ENCODE assay signal across 11 cellular contexts in genomic region chr9:137194909-137195308, GRCh38. TPM values are rescaled to one million over a fixed set of nuclear protein-coding genes. Genes with fewer than 3 reads are reported as not detected.
DNase-seq lines count a peak whose midpoint lies in the region; ATAC-seq and TF ChIP-seq lines count a peak whose summit lies in the region.
"Had no signal": no experiment of that assay in that cellular context is flagged by ENCODE, and none has a peak within 500 bp of the region (broad histone marks: within the 10 kb centered on the region; RNA-seq: fewer than 3 reads in every experiment).

No MANE protein-coding gene starts in this region.

- CTCF ChIA-PET in WTC11 (lab: Charles Lee) = interaction anchor here (0.9 to 2.1 kb wide), 4 partner anchors 19 to 159 kb away, joined by 3 to 16 read pairs (median 6); no protein-coding TSS in a partner anchor
- CTCF ChIA-PET in CD8-positive, alpha-beta memory T cell (lab: Charles Lee) = interaction anchor here (0.8 to 1.5 kb wide), 4 partner anchors 22 to 99 kb away, joined by 3 to 4 read pairs (median 3); no protein-coding TSS in a partner anchor

- no peak for DNase-seq in LNCaP clone FGC (ENCODE audit: low read depth)
- DNase-seq in WTC11 (ENCODE audit: low spot score) = no peak
- DNase-seq in right lobe of liver = no peak
- DNase-seq in CD8-positive, alpha-beta memory T cell = no peak
- DNase-seq in activated CD8-positive, alpha-beta memory T cell treated with anti-CD3 and anti-CD28 coated beads, Interleukin-2, amount 50 U/mL, for 4 hours = no peak
- DNase-seq: naive thymus-derived CD8-positive, alpha-beta T cell; NK-92 treated with Interleukin-12 subunit alpha and Interleukin-12 subunit beta, amount 100 ng/mL, for 24 hours; uterus had no signal

- peaks cover 0 to 59% (median 23%) of the 10 kb centered on the region in 4 donors for H3K4me1 ChIP-seq in right lobe of liver
- H3K4me1 ChIP-seq in CD8-positive, alpha-beta memory T cell (ENCODE audit: insufficient read depth, low read length) = peaks cover 7% of the 10 kb centered on the region

- TF ChIP-seq CTCF in C4-2B (conservative IDR thresholded peaks at IDR 0.05) (no peak), LNCaP clone FGC (IDR thresholded peaks at IDR 0.05; ENCODE audit: control insufficient read depth, extremely low read depth, insufficient read depth) (no peak), WTC11 (IDR thresholded peaks at IDR 0.05) (no peak), right lobe of liver (IDR thresholded peaks at IDR 0.05) (no peak)

- H3K4me3 Mint-ChIP-seq in WTC11 = no peak overlapping the region
- no peak overlapping the region for H3K4me3 Mint-ChIP-seq in CD8-positive, alpha-beta memory T cell

- 48% methylated on average over 7 of the region's 10 CpGs for WGBS in right lobe of liver (ENCODE audit: insufficient coverage, low coverage, low lambda C conversion rate, missing lambda C conversion rate)

- TF ChIP-seq POLR2A in right lobe of liver (IDR thresholded peaks at IDR 0.05) = no peak

- no peaks in the 10 kb centered on the region; the same call in 1 of the 2 replicates for H3K36me3 Mint-ChIP-seq in WTC11
- H3K36me3 Mint-ChIP-seq in CD8-positive, alpha-beta memory T cell = peaks cover 0 to 8% (median 0%) of the 10 kb centered on the region in 3 donors

- H3K27ac ChIP-seq in C4-2B (peak overlapping the region; percentile 85), right lobe of liver (peak overlapping the region in 1 of 3 donors; percentile 55)
- H3K27ac ChIP-seq in CD8-positive, alpha-beta memory T cell (ENCODE audit: low read depth, low read length) = no peak overlapping the region
- H3K27ac ChIP-seq: uterus had no signal

- peak overlapping the region; percentile 42 for H3K4me3 ChIP-seq in LNCaP clone FGC (ENCODE audit: low read depth, low read length)
- peak overlapping the region; percentile 4 to 19 (median 7) for H3K4me3 ChIP-seq in right lobe of liver
- H3K4me3 ChIP-seq in CD8-positive, alpha-beta memory T cell (ENCODE audit: low read length) = no peak overlapping the region
- H3K4me3 ChIP-seq: uterus had no signal

- H3K9me3 ChIP-seq in right lobe of liver = no peaks in the 10 kb centered on the region
- H3K9me3 ChIP-seq in CD8-positive, alpha-beta memory T cell (ENCODE audit: low read length) = no peaks in the 10 kb centered on the region
- H3K9me3 ChIP-seq: uterus had no signal

- H3K9me3 Mint-ChIP-seq in WTC11 = no peaks in the 10 kb centered on the region
- no peaks in the 10 kb centered on the region for H3K9me3 Mint-ChIP-seq in CD8-positive, alpha-beta memory T cell
- H3K9me3 Mint-ChIP-seq: naive thymus-derived CD8-positive, alpha-beta T cell had no signal

- no peaks in the 10 kb centered on the region for H3K27me3 Mint-ChIP-seq in WTC11 (ENCODE audit: low read depth)
- H3K27me3 Mint-ChIP-seq in CD8-positive, alpha-beta memory T cell = no peaks in the 10 kb centered on the region
- H3K27me3 Mint-ChIP-seq: naive thymus-derived CD8-positive, alpha-beta T cell had no signal

- no peaks in the 10 kb centered on the region for H3K27me3 ChIP-seq in right lobe of liver
- H3K27me3 ChIP-seq in CD8-positive, alpha-beta memory T cell (ENCODE audit: insufficient read depth, low read length, poor library complexity, severe bottlenecking) = no peaks in the 10 kb centered on the region
- H3K27me3 ChIP-seq: uterus had no signal

- peaks cover 14% of the 10 kb centered on the region for H3K4me1 Mint-ChIP-seq in WTC11
- H3K4me1 Mint-ChIP-seq in CD8-positive, alpha-beta memory T cell = peaks cover 0 to 12% (median 3%) of the 10 kb centered on the region in 3 donors

- peaks cover 0 to 9% (median 0%) of the 10 kb centered on the region in 4 donors for H3K36me3 ChIP-seq in right lobe of liver
- H3K36me3 ChIP-seq in CD8-positive, alpha-beta memory T cell (ENCODE audit: insufficient read depth, low read length) = peaks cover 4% of the 10 kb centered on the region
- H3K36me3 ChIP-seq: uterus had no signal

- H3K27ac Mint-ChIP-seq in WTC11 = peak overlapping the region; percentile 69; the same call in 1 of the 2 replicates
- H3K27ac Mint-ChIP-seq in CD8-positive, alpha-beta memory T cell = no peak overlapping the region
- H3K27ac Mint-ChIP-seq: naive thymus-derived CD8-positive, alpha-beta T cell had no signal

- intact Hi-C loops in right lobe of liver (cut with DNase I) = no loop called here

- ATAC-seq in WTC11 (peak; percentile 8; the same call in 1 of the 2 replicates), right lobe of liver (peak in 2 of 4 donors; percentile 1 to 5), GM21381 (IDR thresholded peaks at IDR 0.05; ENCODE audit: unreplicated experiment) (no peak), HG02623 (IDR thresholded peaks at IDR 0.05; ENCODE audit: unreplicated experiment) (no peak)
- ATAC-seq: naive thymus-derived CD8-positive, alpha-beta T cell had no signal

- POLR2A ChIA-PET in WTC11 (lab: Charles Lee) = interaction anchor here (1.0 to 1.2 kb wide), 2 partner anchors 9 to 46 kb away, joined by 3 read pairs; no protein-coding TSS in a partner anchor
- POLR2A ChIA-PET in CD8-positive, alpha-beta memory T cell (lab: Charles Lee) = no interaction called here

TF ChIP-seq in WTC11, 78 proteins besides CTCF, POLR2A, EP300 and RAD21:
- TF ChIP-seq OVOL2 (CRISPR knock-in tag; IDR thresholded peaks at IDR 0.05; ENCODE audit: borderline replicate concordance) (no peak), CREB1 (CRISPR knock-in tag; IDR thresholded peaks at IDR 0.05) (no peak), TP53 (CRISPR knock-in tag; IDR thresholded peaks at IDR 0.05) (no peak), USF2 (CRISPR knock-in tag; IDR thresholded peaks at IDR 0.05) (no peak), JUN (CRISPR knock-in tag; IDR thresholded peaks at IDR 0.05) (no peak), AR (CRISPR knock-in tag; IDR thresholded peaks at IDR 0.05) (no peak), GTF2I (CRISPR knock-in tag; conservative IDR thresholded peaks at IDR 0.05) (no peak), USF1 (CRISPR knock-in tag; IDR thresholded peaks at IDR 0.05) (no peak)

RNA-seq across cellular contexts. Expression of gene TPRN, which starts 5.6 kb away (rescaled TPM):
- total RNA-seq in WTC11 (2021) = 33.4 to 43.1 TPM (median 38.1 TPM) in 3 replicates
- 10 to 100 TPM; 12.1 to 28.9 (median 18.1) TPM for total RNA-seq in right lobe of liver
- 10 to 100 TPM; 14.1 to 15.1 TPM for total RNA-seq in CD8-positive, alpha-beta memory T cell
- polyA plus RNA-seq in CD8-positive, alpha-beta memory T cell = 0.76 TPM

RNA-seq across cellular contexts. Expression of gene SSNA1, which starts 6.4 kb away (rescaled TPM):
- 102 to 105 TPM (median 103 TPM) in 3 replicates for total RNA-seq in WTC11 (2021)
- 10 to 100 TPM; 21.5 to 53.3 (median 25.5) TPM for total RNA-seq in right lobe of liver
- total RNA-seq in CD8-positive, alpha-beta memory T cell = 100 to 1,000 TPM; 114 to 118 TPM
- polyA plus RNA-seq in CD8-positive, alpha-beta memory T cell = 138 TPM

RNA-seq across cellular contexts. Expression of gene ANAPC2, which starts 6.5 kb away (rescaled TPM):
- total RNA-seq in WTC11 (2021) = 61.0 to 80.9 TPM (median 61.2 TPM) in 3 replicates
- 10 to 100 TPM; 16.1 to 36.5 (median 27.9) TPM for total RNA-seq in right lobe of liver
- 10 to 100 TPM; 50.2 to 57.0 TPM for total RNA-seq in CD8-positive, alpha-beta memory T cell
- polyA plus RNA-seq in CD8-positive, alpha-beta memory T cell = 5.4 TPM

RNA-seq across cellular contexts. Expression of gene TMEM203, which starts 10.5 kb away (rescaled TPM):
- 46.7 to 50.6 TPM (median 47.4 TPM) in 3 replicates for total RNA-seq in WTC11 (2021)
- 10 to 100 TPM; 17.7 to 28.0 (median 23.9) TPM for total RNA-seq in right lobe of liver
- total RNA-seq in CD8-positive, alpha-beta memory T cell = 10 to 100 TPM; 51.5 to 53.9 TPM
- 134 TPM for polyA plus RNA-seq in CD8-positive, alpha-beta memory T cell

RNA-seq across cellular contexts. Expression of gene NDOR1, which starts 10.6 kb away (rescaled TPM):
- total RNA-seq in WTC11 (2021) = 40.3 to 49.0 TPM (median 43.2 TPM) in 3 replicates
- total RNA-seq in right lobe of liver = 1 to 10 TPM; 4.7 to 9.6 (median 7.4) TPM
- 10 to 100 TPM; 45.1 to 47.4 TPM for total RNA-seq in CD8-positive, alpha-beta memory T cell
- polyA plus RNA-seq in CD8-positive, alpha-beta memory T cell = 9.9 TPM
